1 cellular context compared by ENCODE assay signal in genomic region chr1:78619803-78620579, GRCh38.
TF ChIP-seq lines count a peak whose summit lies in the region.

IFI44L (plus strand) TSS chr1:78620448; CDS start chr1:78627916, 7,468 bp downstream.

TF ChIP-seq in GM12878, 131 proteins besides CTCF, POLR2A, EP300 and RAD21 (continued from another document and continues in another):
- TF ChIP-seq ZBTB11 (CRISPR knock-in tag; IDR thresholded peaks at IDR 0.05) (no peak), HDGF (IDR thresholded peaks at IDR 0.05) (no peak), MTA3 (IDR thresholded peaks at IDR 0.05; ENCODE audit: borderline replicate concordance, low read length) (peak; percentile 85; the same call in 1 of the 2 replicates), ELK1 (IDR thresholded peaks at IDR 0.05; ENCODE audit: low read depth, low read length) (no peak), RUNX3 (IDR thresholded peaks at IDR 0.05; ENCODE audit: low read length) (peak; percentile 49), CREB1 (IDR thresholded peaks at IDR 0.05; ENCODE audit: low read depth) (no peak), CHD4 (IDR thresholded peaks at IDR 0.05) (no peak), ZNF592 (IDR thresholded peaks at IDR 0.05) (no peak), SMC3 (IDR thresholded peaks at IDR 0.05; ENCODE audit: borderline replicate concordance, low read length) (peak; percentile 4; the same call in 1 of the 2 replicates), TBL1XR1 (IDR thresholded peaks at IDR 0.05; ENCODE audit: low read depth, low read length) (no peak), EED (IDR thresholded peaks at IDR 0.05; ENCODE audit: low read depth) (peak; percentile 59; the same call in 1 of the 2 replicates), ATF3 (IDR thresholded peaks at IDR 0.05; ENCODE audit: borderline replicate concordance, extremely low read depth, low read depth, low read length) (no peak), IKZF1 (conservative IDR thresholded peaks at IDR 0.05) (peak; percentile 52; the same call in 1 of the 2 replicates), NR2C1 (IDR thresholded peaks at IDR 0.05) (no peak), E2F4 (IDR thresholded peaks at IDR 0.05; ENCODE audit: low read depth, low read length) (no peak), ZZZ3 (IDR thresholded peaks at IDR 0.05; ENCODE audit: control insufficient read depth, insufficient read length, low read depth) (no peak), ZSCAN29 (IDR thresholded peaks at IDR 0.05) (no peak), ZBTB4 (CRISPR knock-in tag; IDR thresholded peaks at IDR 0.05) (no peak), CBX3 (IDR thresholded peaks at IDR 0.05; ENCODE audit: borderline replicate concordance, low read depth) (no peak), POLR2AphosphoS2 (IDR thresholded peaks at IDR 0.05; ENCODE audit: low read depth, low read length) (0 out of 2 replicates have a peak, but pooled peaks have one; percentile 40), BMI1 (IDR thresholded peaks at IDR 0.05; ENCODE audit: borderline replicate concordance) (no peak), IRF5 (IDR thresholded peaks at IDR 0.05; ENCODE audit: borderline replicate concordance) (no peak), PBX3 (IDR thresholded peaks at IDR 0.05; ENCODE audit: insufficient replicate concordance, low read depth, low read length) (no peak), PRDM15 (CRISPR knock-in tag; IDR thresholded peaks at IDR 0.05) (no peak), SMARCA5 (IDR thresholded peaks at IDR 0.05) (no peak), TCF7 (IDR thresholded peaks at IDR 0.05; ENCODE audit: borderline replicate concordance) (no peak), SKIL (IDR thresholded peaks at IDR 0.05; ENCODE audit: low read depth, poor library complexity, severe bottlenecking) (peak; percentile 99), ETV6 (conservative IDR thresholded peaks at IDR 0.05 in 1 of 2, IDR thresholded peaks at IDR 0.05 in 1 of 2; ENCODE audit: borderline replicate concordance in 1 of 2, low read depth in 1 of 2) (peak in 1 of 2 experiments; percentile 54; a peak in 1 of 4 replicates), CBFB (IDR thresholded peaks at IDR 0.05; ENCODE audit: low read depth) (0 out of 2 replicates have a peak, but pooled peaks have one; percentile 24), ASH2L (IDR thresholded peaks at IDR 0.05; ENCODE audit: borderline replicate concordance, low read depth) (no peak), CREM (IDR thresholded peaks at IDR 0.05; ENCODE audit: low read depth) (0 out of 2 replicates have a peak, but pooled peaks have one; percentile 12), ZNF384 (IDR thresholded peaks at IDR 0.05; ENCODE audit: borderline replicate concordance, low read depth, low read length) (peak; percentile 82), POLR2AphosphoS5 (IDR thresholded peaks at IDR 0.05; ENCODE audit: low read length) (peak; percentile 91), SIN3A (IDR thresholded peaks at IDR 0.05; ENCODE audit: low read depth, low read length) (no peak), PML (IDR thresholded peaks at IDR 0.05; ENCODE audit: low read length) (no peak)
